19 cellular contexts compared by ENCODE assay signal in the genomic region with DNA sequence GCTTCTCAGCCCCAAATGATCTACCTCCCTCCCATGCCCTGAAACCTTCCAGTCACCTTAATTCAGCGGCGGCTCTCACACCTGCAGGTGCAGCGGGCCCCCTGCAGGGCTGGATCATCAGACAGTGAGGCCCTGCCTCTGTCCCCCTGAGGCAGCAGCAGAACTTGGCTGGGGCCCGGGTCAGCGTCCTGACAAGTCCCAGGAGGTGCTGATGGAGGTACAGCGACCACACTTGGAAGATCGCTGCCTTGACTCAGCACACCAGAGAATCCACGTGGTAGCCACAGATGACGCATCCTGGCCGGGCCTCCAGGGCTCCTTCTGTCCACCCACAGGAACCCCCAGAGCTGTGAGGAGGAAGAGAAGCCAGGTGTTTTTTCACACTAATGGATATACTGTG.
DNase-seq lines count a peak whose midpoint lies in the region; ATAC-seq and TF ChIP-seq lines count a peak whose summit lies in the region.
"Had no signal": no experiment of that assay in that cellular context is flagged by ENCODE, and none has a peak within 500 bp of the region (broad histone marks: within the 10 kb centered on the region; RNA-seq: fewer than 3 reads in every experiment).

No MANE protein-coding gene starts in this region.

- no peaks in the 10 kb centered on the region for H3K36me3 ChIP-seq in lower lobe of right lung
- H3K36me3 ChIP-seq: tibial nerve had no signal

- TF ChIP-seq CTCF in astrocyte of the spinal cord (IDR thresholded peaks at IDR 0.05; ENCODE audit: low read depth, low read length) (no peak), lower lobe of right lung (IDR thresholded peaks at IDR 0.05) (no peak)

- DNase-seq in NCI-H2107 treated with DMSO at 0.1 percent for 48 hours (lab: John Stamatoyannopoulos, UW; ENCODE audit: unreplicated experiment) (peak; percentile 14), NCI-H2107 (lab: John Stamatoyannopoulos, UW) (no peak), M059J (ENCODE audit: low read depth) (peak; percentile 80), astrocyte of the spinal cord (ENCODE audit: low read depth, low spot score) (peak; percentile 18), sciatic nerve (ENCODE audit: low spot score) (no peak), lower lobe of right lung (no peak), GDM1 (lab: John Stamatoyannopoulos, UW) (no peak)
- no peak for DNase-seq in activated effector memory CD4-positive, alpha-beta T cell treated with Interleukin-2 at 50 U/mL for 16 hours
- DNase-seq: C1 segment of cervical spinal cord; DMS153; effector CD4-positive, alpha-beta T cell; HCEC 1CT; islet precursor cell; Kasumi-1; NCI-H1694 treated with DMSO at 0.1 percent for 48 hours; PC-3 had no signal

- H3K4me3 ChIP-seq in astrocyte of the spinal cord (ENCODE audit: low read depth, low read length) (no peak overlapping the region), lower lobe of right lung (no peak overlapping the region)
- H3K4me3 ChIP-seq: psoas muscle, tibial nerve had no signal

- no peaks in the 10 kb centered on the region for H3K9me3 ChIP-seq in lower lobe of right lung
- H3K9me3 ChIP-seq: psoas muscle, tibial nerve had no signal

- no peaks in the 10 kb centered on the region for H3K4me1 ChIP-seq in lower lobe of right lung
- H3K4me1 ChIP-seq: psoas muscle had no signal

- no peaks in the 10 kb centered on the region for H3K27me3 ChIP-seq in lower lobe of right lung (ENCODE audit: low read depth)
- H3K27me3 ChIP-seq: tibial nerve had no signal

- intact Hi-C loops in sciatic nerve (cut with DNase I) (no loop called here), lower lobe of right lung (cut with DNase I) (no loop called here)

- ATAC-seq in sciatic nerve (peak; percentile 60), lower lobe of right lung (no peak)
- ATAC-seq: PC-3; psoas muscle; stimulated activated memory B cell treated with anti-CD40 and anti-IgM and Interleukin-4, amounts not matched to agents 10 μg/mL and 1 μg/mL and 100 μg/mL, for 72 hours had no signal

- in situ Hi-C loops in astrocyte of the spinal cord (cut with HindIII; ENCODE audit: low sequenced_read_pairs) = no loop called here

- H3K27ac ChIP-seq in lower lobe of right lung = no peak overlapping the region
- H3K27ac ChIP-seq: psoas muscle had no signal

Comparison
In these comparisons a context has a peak if more than half of its experiments do, and no peak if none do; other contexts are left out.
1. DNase-seq: peak in NCI-H2107 treated with DMSO at 0.1 percent for 48 hours (single experiment), M059J (single experiment) and astrocyte of the spinal cord (single experiment); none in NCI-H2107 (single experiment), sciatic nerve (single experiment), lower lobe of right lung (single experiment), activated effector memory CD4-positive, alpha-beta T cell treated with Interleukin-2 at 50 U/mL for 16 hours (single experiment) and GDM1 (single experiment).